ENCODE assay signal across 1 cellular context in genomic region chr15:90871716-90872480, GRCh38.
TF ChIP-seq lines count a peak whose summit lies in the region.

No MANE protein-coding gene starts in this region.

TF ChIP-seq in HEK293, 187 proteins besides CTCF, POLR2A, EP300 and RAD21 (continued from another document):
- TF ChIP-seq ZBTB11 (tag by site-specific recombination; conservative IDR thresholded peaks at IDR 0.05; ENCODE audit: low read depth) (no peak), ZEB2 (tag by site-specific recombination; IDR thresholded peaks at IDR 0.05) (no peak), ZNF645 (tag by site-specific recombination; IDR thresholded peaks at IDR 0.05) (no peak), GLI4 (tag by site-specific recombination; IDR thresholded peaks at IDR 0.05) (no peak)
